9 cellular contexts compared by ENCODE assay signal in genomic region chr1:228830954-228831481, GRCh38.
DNase-seq lines count a peak whose midpoint lies in the region; ATAC-seq and TF ChIP-seq lines count a peak whose summit lies in the region.
"Had no signal": no experiment of that assay in that cellular context is flagged by ENCODE, and none has a peak within 500 bp of the region (broad histone marks: within the 10 kb centered on the region; RNA-seq: fewer than 3 reads in every experiment).

No MANE protein-coding gene starts in this region.

- no peaks in the 10 kb centered on the region for H3K36me3 Mint-ChIP-seq in H9 (ENCODE audit: insufficient read depth in 1 of 3, low read depth in 3 of 3)
- H3K36me3 Mint-ChIP-seq: brain had no signal

- TF ChIP-seq CTCF in fibroblast of the aortic adventitia (IDR thresholded peaks at IDR 0.05; ENCODE audit: insufficient read depth, low read length) = no peak
- no peak for TF ChIP-seq CTCF in H9 (conservative IDR thresholded peaks at IDR 0.05)
- no peak for TF ChIP-seq CTCF in ascending aorta (IDR thresholded peaks at IDR 0.05)

- no peak overlapping the region for H3K4me2 ChIP-seq in H9 (ENCODE audit: insufficient read depth, insufficient read length, low read length)

- H3K27ac ChIP-seq in H9 (ENCODE audit: insufficient read length, low read depth, low read length) (no peak overlapping the region), ascending aorta (peak overlapping the region in 1 of 2 donors; percentile 30)

- H3K18ac ChIP-seq in H9 (ENCODE audit: insufficient read length, low read depth, low read length) = no peak overlapping the region

- H3K36me3 ChIP-seq in ascending aorta = no peaks in the 10 kb centered on the region

- intact Hi-C loops in ascending aorta (cut with DNase I) = no loop called here

- H3K79me1 ChIP-seq in H9 (ENCODE audit: insufficient read depth, low read depth, low read length, poor library complexity, severe bottlenecking) = no peaks in the 10 kb centered on the region

- H3K23ac ChIP-seq in H9 (ENCODE audit: insufficient read length, low read depth, low read length) = no peak overlapping the region

- H3K4me3 Mint-ChIP-seq in H9 = no peak overlapping the region
- H3K4me3 Mint-ChIP-seq: brain had no signal

- H2BK120ac ChIP-seq in H9 (ENCODE audit: low read depth, low read length, poor library complexity, severe bottlenecking) = no peak overlapping the region

- no peak overlapping the region for H3K14ac ChIP-seq in H9 (ENCODE audit: insufficient read depth, low read length)

- peak; percentile 84 for ATAC-seq in GM21423 (IDR thresholded peaks at IDR 0.05; ENCODE audit: unreplicated experiment)
- peak; percentile 78 for ATAC-seq in HG03565 (IDR thresholded peaks at IDR 0.05; ENCODE audit: unreplicated experiment)

- H3K4ac ChIP-seq in H9 (ENCODE audit: low read depth, low read length) = no peak overlapping the region

- H3K9me3 Mint-ChIP-seq in H9 = no peaks in the 10 kb centered on the region

- H4K8ac ChIP-seq in H9 (replicated peaks; ENCODE audit: insufficient read length, low read depth, low read length) = no peak overlapping the region

- H2BK15ac ChIP-seq in H9 (ENCODE audit: low read depth, low read length) = no peak overlapping the region

- no peaks in the 10 kb centered on the region for H3K23me2 ChIP-seq in H9 (ENCODE audit: insufficient read length, low read depth, low read length, poor library complexity, severe bottlenecking)

- H3K9ac ChIP-seq in H9 (ENCODE audit: extremely low read depth, insufficient read length, low read length) = no peak overlapping the region

- H3K9me3 ChIP-seq in H9 (ENCODE audit: control insufficient read depth, low read depth, low read length) (no peaks in the 10 kb centered on the region), ascending aorta (no peaks in the 10 kb centered on the region)

- H2BK12ac ChIP-seq in H9 (ENCODE audit: insufficient read length, low read depth, low read length) = no peak overlapping the region

- H3K4me1 Mint-ChIP-seq in H9 = peaks cover 20 to 22% of the 10 kb centered on the region in 2 experiments

- no peaks in the 10 kb centered on the region for H4K20me1 ChIP-seq in H9 (ENCODE audit: control insufficient read depth, insufficient read depth, insufficient read length)

- DNase-seq in EH (ENCODE audit: low read depth) (peak; percentile 56), fibroblast of the aortic adventitia (ENCODE audit: low read depth) (peak; percentile 30), H9 (no peak), NCI-H1930 (lab: John Stamatoyannopoulos, UW) (no peak), ascending aorta (ENCODE audit: low spot score in 2 of 2) (no peak), inferior parietal cortex (ENCODE audit: extremely low spot score) (no peak)

- H4K91ac ChIP-seq in H9 (ENCODE audit: insufficient read length, low read depth, low read length) = no peak overlapping the region

- no peak overlapping the region for H3T11ph ChIP-seq in H9 (ENCODE audit: low read length)

- H3K27ac Mint-ChIP-seq in H9 = no peak overlapping the region

- H2BK20ac ChIP-seq in H9 (ENCODE audit: low read depth, low read length, poor library complexity, severe bottlenecking) = no peak overlapping the region

- no peak overlapping the region for H3K4me3 ChIP-seq in fibroblast of the aortic adventitia (ENCODE audit: low read depth, low read length)
- no peak overlapping the region for H3K4me3 ChIP-seq in ascending aorta

- no peak overlapping the region for H4K5ac ChIP-seq in H9 (ENCODE audit: insufficient read length, low read depth, low read length)

- no CpG with 5 or more reads among the region's 7 CpGs for WGBS in H9 (ENCODE audit: extremely low coverage, insufficient read length, low lambda C conversion rate)

- no peak overlapping the region for H2AFZ ChIP-seq in H9 (ENCODE audit: low read length)

- no peak overlapping the region for H2AK5ac ChIP-seq in H9 (ENCODE audit: insufficient read length, low read length)

- H3K27me3 Mint-ChIP-seq in H9 (ENCODE audit: low read depth) = peaks cover 4% of the 10 kb centered on the region

- H3K79me2 ChIP-seq in H9 (ENCODE audit: insufficient read depth, low read length) = no peaks in the 10 kb centered on the region

- no peak overlapping the region for H3K56ac ChIP-seq in H9 (ENCODE audit: insufficient read length, low read depth, low read length)

- H3K27me3 ChIP-seq in H9 (ENCODE audit: insufficient read depth, low read length) (no peaks in the 10 kb centered on the region), ascending aorta (no peaks in the 10 kb centered on the region)

- peaks cover 8% of the 10 kb centered on the region for H3K4me1 ChIP-seq in H9 (ENCODE audit: insufficient read depth, low read length)
- peaks cover 6 to 11% of the 10 kb centered on the region in 2 donors for H3K4me1 ChIP-seq in ascending aorta

- H2BK5ac ChIP-seq in H9 (ENCODE audit: insufficient read length, low read length) = no peak overlapping the region

Comparison
In these comparisons a context has a peak if more than half of its experiments do, and no peak if none do; other contexts are left out.
1. DNase-seq: peak in EH (single experiment) and fibroblast of the aortic adventitia (single experiment); none in H9 (single experiment), NCI-H1930 (0 of 2), ascending aorta (0 of 2) and inferior parietal cortex (single experiment).